ENCODE assay signal across 8 cellular contexts in genomic region chr7:50101873-50102272, GRCh38. TPM values are rescaled to one million over a fixed set of nuclear protein-coding genes. Genes with fewer than 3 reads are reported as not detected.
"Had no signal": no experiment of that assay in that cellular context is flagged by ENCODE, and none has a peak within 500 bp of the region (broad histone marks: within the 10 kb centered on the region; RNA-seq: fewer than 3 reads in every experiment).

No MANE protein-coding gene starts in this region.

- ATAC-seq: GM12878 had no signal

- H3K4me3 ChIP-seq: GM12878 had no signal

- FAIRE-seq: G401.6, GM12878, GM12891, GM18507, GM19239 had no signal

- DNase-seq: GDM1, GF-D8 had no signal

RNA-seq across cellular contexts. Expression of gene ZPBP, which starts 8.8 kb away (rescaled TPM):
- total RNA-seq: G401, GM12878 had no signal
- polyA plus RNA-seq: GM12878 had no signal
